8 cellular contexts compared by ENCODE assay signal in the genomic region with DNA sequence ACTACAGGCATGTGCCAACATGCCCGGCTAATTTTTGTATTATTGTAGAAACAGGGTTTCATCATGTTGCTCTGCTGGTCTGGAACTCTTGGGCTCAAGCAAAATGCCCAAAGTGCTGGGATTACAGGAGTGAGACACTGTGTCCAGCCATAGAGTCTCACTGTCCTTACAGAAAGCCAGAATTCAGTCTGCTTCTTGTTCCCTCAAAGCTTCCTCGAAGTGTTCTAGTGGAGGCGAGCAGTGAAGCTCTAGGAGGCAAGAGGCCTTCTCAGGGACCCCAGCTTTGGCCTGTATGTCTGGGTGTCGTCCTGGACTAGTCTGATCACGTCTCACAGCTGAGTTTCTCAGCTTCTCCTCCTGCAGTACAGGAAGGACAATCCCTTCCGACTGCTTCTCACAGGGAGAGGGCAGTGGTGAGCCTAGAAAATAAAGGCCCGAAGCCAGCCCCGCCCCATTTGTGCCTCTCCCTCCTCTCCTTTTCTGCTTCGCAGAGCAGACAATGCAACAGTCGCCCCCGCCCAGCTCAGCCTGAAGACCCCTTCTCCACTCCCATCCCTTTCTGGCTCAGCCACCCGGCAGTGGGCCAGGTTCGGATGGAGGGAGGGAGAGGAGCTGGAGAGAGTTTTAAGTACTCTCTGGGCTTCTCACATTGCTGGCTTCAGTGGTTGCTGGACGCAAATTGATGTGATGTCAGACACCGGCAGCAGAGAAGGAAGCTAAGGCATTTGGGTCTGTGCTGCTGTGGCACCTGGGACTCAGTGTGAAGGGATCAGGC. TPM values are rescaled to one million over a fixed set of nuclear protein-coding genes. Genes with fewer than 3 reads are reported as not detected.
DNase-seq lines count a peak whose midpoint lies in the region; TF ChIP-seq lines count a peak whose summit lies in the region.

No MANE protein-coding gene starts in this region.

- H3K27ac ChIP-seq in OCI-LY1 (ENCODE audit: low read depth, low read length, poor library complexity, severe bottlenecking), result peak overlapping the region; percentile 81
- peak overlapping the region; percentile 67 to 78 (median 74) for H3K27ac ChIP-seq in esophagus muscularis mucosa (replicated peaks in 1 of 4)

- peak; percentile 74 for DNase-seq in AG10803 (ENCODE audit: low read depth)
- peak; percentile 55 for DNase-seq in HuH-7 (ENCODE audit: low spot score)
- peak; percentile 47 for DNase-seq in activated T-cell treated with anti-CD3 and anti-CD28 coated beads for 48 hours (ENCODE audit: low read depth)
- no peak for DNase-seq in esophagus muscularis mucosa (ENCODE audit: extremely low spot score)
- peak; percentile 79 for DNase-seq in myocyte (ENCODE audit: low read depth)
- DNase-seq in superior temporal gyrus (ENCODE audit: extremely low spot score), result peak; percentile 81

- TF ChIP-seq EP300 in esophagus muscularis mucosa (IDR thresholded peaks at IDR 0.05), result no peak

- peak; percentile 61 for TF ChIP-seq CTCF in AG10803 (conservative IDR thresholded peaks at IDR 0.05; ENCODE audit: low read length)
- TF ChIP-seq CTCF in OCI-LY1 (IDR thresholded peaks at IDR 0.05; ENCODE audit: low read length), result peak; percentile 40; the same call in 1 of the 2 replicates
- peak; percentile 45 to 60 (median 57) for TF ChIP-seq CTCF in esophagus muscularis mucosa (IDR thresholded peaks at IDR 0.05)

- H4K20me1 ChIP-seq in OCI-LY1 (ENCODE audit: insufficient read depth, low read length), result no peaks in the 10 kb centered on the region

- no peaks in the 10 kb centered on the region for H3K9me3 ChIP-seq in OCI-LY1 (ENCODE audit: low read length)
- no peaks in the 10 kb centered on the region for H3K9me3 ChIP-seq in esophagus muscularis mucosa

- H3K36me3 ChIP-seq in OCI-LY1 (ENCODE audit: insufficient read depth, low read length), result no peaks in the 10 kb centered on the region
- H3K36me3 ChIP-seq in esophagus muscularis mucosa, result peaks cover 0 to 9% (median 4%) of the 10 kb centered on the region in 4 donors

- 25% methylated on average over 14 of the region's 15 CpGs for WGBS in esophagus muscularis mucosa

- peak overlapping the region; percentile 53 for H3K4me3 ChIP-seq in AG10803 (ENCODE audit: low read length)
- peak overlapping the region; percentile 50 for H3K4me3 ChIP-seq in OCI-LY1 (ENCODE audit: low read depth, low read length, poor library complexity, severe bottlenecking)
- peak overlapping the region; percentile 38 to 43 (median 42) for H3K4me3 ChIP-seq in esophagus muscularis mucosa

- H3K4me2 ChIP-seq in OCI-LY1 (ENCODE audit: low read length), result peak overlapping the region; percentile 68

- peak; percentile 43 for TF ChIP-seq POLR2A in GM18951 (IDR thresholded peaks at IDR 0.05; ENCODE audit: extremely low read depth, insufficient read depth, insufficient read length)
- no peak for TF ChIP-seq POLR2A in esophagus muscularis mucosa (IDR thresholded peaks at IDR 0.05; ENCODE audit: low read depth)

- H3K79me2 ChIP-seq in OCI-LY1 (ENCODE audit: insufficient read depth, low read length), result no peaks in the 10 kb centered on the region

- H3K27me3 ChIP-seq in OCI-LY1 (ENCODE audit: insufficient read depth, low read length) (no peaks in the 10 kb centered on the region), esophagus muscularis mucosa (no peaks in the 10 kb centered on the region)

- intact Hi-C loops in esophagus muscularis mucosa (cut with DNase I), result loop anchor here (5.0 kb wide), 1 partner anchor 40 kb away; the partner anchor contains the start of gene UBL4A

- H3K4me1 ChIP-seq in OCI-LY1 (ENCODE audit: insufficient read depth, low read length, severe bottlenecking), result peaks cover 16% of the 10 kb centered on the region
- H3K4me1 ChIP-seq in esophagus muscularis mucosa, result peaks cover 3 to 14% (median 12%) of the 10 kb centered on the region in 4 donors

- no peaks in the 10 kb centered on the region for H3K9me2 ChIP-seq in OCI-LY1 (ENCODE audit: low read depth, low read length)

- H3F3A ChIP-seq in OCI-LY1 (ENCODE audit: insufficient read depth, low read length), result no peaks in the 10 kb centered on the region

- no peak overlapping the region for H2AFZ ChIP-seq in OCI-LY1 (ENCODE audit: low read length)

- in situ Hi-C loops in GM18951 (cut with MboI; ENCODE audit: low sequenced_read_pairs, unreplicated experiment), result loop anchor here (25.0 kb wide), 2 partner anchors 515 to 1565 kb away; partner anchors contain the start of gene IRAK1

- peak overlapping the region; percentile 60 for H3K9ac ChIP-seq in OCI-LY1 (ENCODE audit: low read length)

RNA-seq across cellular contexts. Expression of gene FAM3A, which starts 11.1 kb away (rescaled TPM):
- total RNA-seq in esophagus muscularis mucosa (10 to 100 TPM; 34.9 to 49.4 (median 40.4) TPM), myocyte (57.1 and 64.9 TPM in 2 replicates)
- 62.2 TPM for polyA plus RNA-seq in myocyte (2012)

RNA-seq across cellular contexts. Expression of gene G6PD, which starts 19.6 kb away (rescaled TPM):
- total RNA-seq in esophagus muscularis mucosa (10 to 100 TPM; 22.0 to 43.8 (median 27.3) TPM), myocyte (20.5 and 24.0 TPM in 2 replicates)
- polyA plus RNA-seq in myocyte (2012), result 140 TPM

RNA-seq across cellular contexts. Expression of gene IKBKG, which starts 20.3 kb away (rescaled TPM):
- total RNA-seq in esophagus muscularis mucosa (10 to 100 TPM; 12.0 to 18.3 (median 17.3) TPM), myocyte (13.3 and 14.0 TPM in 2 replicates)
- 24.0 TPM for polyA plus RNA-seq in myocyte (2012)

RNA-seq across cellular contexts. Expression of gene SLC10A3, which starts 36.7 kb away (rescaled TPM):
- 10 to 100 TPM; 24.5 to 44.9 (median 38.1) TPM for total RNA-seq in esophagus muscularis mucosa
- total RNA-seq in myocyte, result 28.5 and 37.0 TPM in 2 replicates
- 44.3 TPM for polyA plus RNA-seq in myocyte (2012)

RNA-seq across cellular contexts. Expression of gene UBL4A, which starts 40.7 kb away (rescaled TPM):
- 10 to 100 TPM; 41.7 to 75.8 (median 57.9) TPM for total RNA-seq in esophagus muscularis mucosa
- total RNA-seq in myocyte, result 39.6 and 65.2 TPM in 2 replicates
- 39.5 TPM for polyA plus RNA-seq in myocyte (2012)
